In the genomic region with DNA sequence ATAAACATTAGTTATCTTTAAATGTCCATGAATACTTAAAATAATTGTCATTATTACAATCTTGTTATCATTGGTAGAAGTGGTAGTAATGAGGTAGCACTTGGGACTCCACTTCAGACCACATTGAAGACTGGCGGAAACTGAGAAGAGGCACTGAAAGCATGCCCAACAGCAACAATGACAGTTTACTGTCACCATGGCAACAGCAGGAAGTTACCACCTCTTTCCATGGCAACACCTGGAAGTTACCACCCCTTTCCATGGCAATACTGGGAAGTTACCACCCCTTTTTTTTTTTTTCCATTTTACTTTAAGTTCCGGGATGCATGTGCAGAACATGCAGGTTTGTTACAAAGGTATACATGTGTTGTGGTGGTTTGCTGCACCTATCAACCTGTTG, we compare ENCODE assay signal across 26 cellular contexts.
"Had no signal": no experiment of that assay in that cellular context is flagged by ENCODE, and none has a peak within 500 bp of the region (broad histone marks: within the 10 kb centered on the region; RNA-seq: fewer than 3 reads in every experiment).

No MANE protein-coding gene starts in this region.

- ATAC-seq: activated CD4-positive, alpha-beta T cell treated with anti-CD3 and anti-CD28 coated beads for 36 hours; activated T-cell treated with anti-CD3 and anti-CD28 coated beads, Interleukin-2, amount 50 U/mL, for 72 hours; body of pancreas; effector memory CD8-positive, alpha-beta T cell; foreskin keratinocyte; gastrocnemius medialis; heart right ventricle had no signal

- H3K4me3 ChIP-seq: body of pancreas, esophagus muscularis mucosa, gastrocnemius medialis, heart right ventricle had no signal

- H3K36me3 ChIP-seq: esophagus muscularis mucosa, gastrocnemius medialis, heart right ventricle had no signal

- DNase-seq: activated CD4-positive, alpha-beta memory T cell treated with anti-CD3 and anti-CD28 coated beads for 36 hours; activated CD4-positive, alpha-beta T cell treated with anti-CD3 and anti-CD28 coated beads for 36 hours; activated CD4-positive, alpha-beta T cell treated with anti-CD3 and anti-CD28 coated beads, Interleukin-2, amount 10 ng/mL, durations not matched to agents 24 days and 14 days; activated CD4-positive, CD25-positive, alpha-beta regulatory T cell; activated CD4-positive, CD25-positive, alpha-beta regulatory T cell treated with anti-CD3 and anti-CD28 coated beads, Interleukin-2, amount 50 U/mL, for 72 hours; activated CD8-positive, alpha-beta memory T cell treated with anti-CD3 and anti-CD28 coated beads, Interleukin-2, amount 50 U/mL, for 48 hours; activated gamma-delta T cell treated with Interleukin-2 at 50 U/mL for 16 hours; activated naive CD4-positive, alpha-beta T cell treated with anti-CD3 and anti-CD28 coated beads, Interleukin-2, amount 50 U/mL, for 16 hours; activated naive CD4-positive, alpha-beta T cell treated with Interleukin-2 at 50 U/mL for 16 hours; activated T-cell treated with anti-CD3 and anti-CD28 coated beads for 4 hours; activated T-cell treated with anti-CD3 and anti-CD28 coated beads, Interleukin-2, amount 50 U/mL, for 24 hours; activated T-cell treated with anti-CD3 and anti-CD28 coated beads, Interleukin-2, amount 50 U/mL, for 72 hours; amniotic stem cell; aorta; body of pancreas; caudate nucleus; cortex of kidney; dermis blood vessel endothelial cell; effector CD4-positive, alpha-beta T cell; effector memory CD8-positive, alpha-beta T cell; erythroblast; foreskin keratinocyte; gastrocnemius medialis; heart right ventricle; T-helper 2 cell had no signal

- H3K27ac ChIP-seq: body of pancreas, esophagus muscularis mucosa, foreskin keratinocyte, gastrocnemius medialis, heart right ventricle had no signal

- H3K27me3 ChIP-seq: body of pancreas, esophagus muscularis mucosa, foreskin keratinocyte, gastrocnemius medialis, heart right ventricle had no signal

- H3K4me1 ChIP-seq: body of pancreas, esophagus muscularis mucosa, foreskin keratinocyte, gastrocnemius medialis, heart right ventricle had no signal

- H3K9me3 ChIP-seq: body of pancreas, gastrocnemius medialis had no signal
